In the genomic region with DNA sequence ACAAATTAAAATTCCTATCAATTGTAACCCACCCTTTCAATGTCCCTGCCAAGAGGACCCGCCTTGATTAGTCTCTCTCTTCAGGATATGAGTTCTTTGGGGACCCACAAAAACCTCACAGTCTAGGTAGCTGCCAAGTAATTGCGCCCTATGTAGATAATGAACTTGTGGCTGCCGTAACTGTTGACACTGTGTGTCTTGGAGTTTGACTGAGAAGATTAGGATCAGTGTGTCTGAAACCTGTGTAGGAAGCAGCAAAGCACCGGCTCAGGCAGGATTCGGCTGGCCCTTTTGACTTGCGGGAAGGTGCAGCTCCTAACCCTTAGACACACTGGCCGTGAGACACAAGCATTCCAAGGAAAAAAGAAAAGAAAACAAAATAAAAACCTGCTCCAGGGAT, we compare ENCODE assay signal across 1 cellular context.
TF ChIP-seq lines count a peak whose summit lies in the region.

No MANE protein-coding gene starts in this region.

TF ChIP-seq in K562, 482 proteins besides CTCF, POLR2A, EP300 and RAD21:
- TF ChIP-seq DPF2 (IDR thresholded peaks at IDR 0.05) (no peak), FOXA3 (CRISPR knock-in tag; conservative IDR thresholded peaks at IDR 0.05 in 1 of 2, IDR thresholded peaks at IDR 0.05 in 1 of 2) (0 out of 4 replicates have a peak, but pooled peaks of 1 of the 2 experiments have one; percentile 24), ZNF76 (CRISPR knock-in tag; IDR thresholded peaks at IDR 0.05; ENCODE audit: borderline replicate concordance) (no peak), FOSL1 (tag; conservative IDR thresholded peaks at IDR 0.05) (0 out of 2 replicates have a peak, but pooled peaks have one; percentile 19), SREBF2 (CRISPR knock-in tag; IDR thresholded peaks at IDR 0.05) (no peak), ARID1B (IDR thresholded peaks at IDR 0.05) (0 out of 2 replicates have a peak, but pooled peaks have one; percentile 19), KLF16 (IDR thresholded peaks at IDR 0.05) (peak; percentile 94), SMARCE1 (IDR thresholded peaks at IDR 0.05) (peak; percentile 44; the same call in 1 of the 2 replicates), TCF3 (CRISPR knock-in tag; IDR thresholded peaks at IDR 0.05) (no peak), FOXJ2 (tag; IDR thresholded peaks at IDR 0.05) (0 out of 2 replicates have a peak, but pooled peaks have one; percentile 26), LEF1 (IDR thresholded peaks at IDR 0.05) (peak; percentile 66; the same call in 1 of the 2 replicates), RCOR1 (IDR thresholded peaks at IDR 0.05; ENCODE audit: borderline replicate concordance in 1 of 2, low read depth in 2 of 2, low read length in 2 of 2) (peak in 1 of 2 experiments; percentile 51; a peak in 1 of 4 replicates), CHCHD3 (CRISPR knock-in tag; IDR thresholded peaks at IDR 0.05) (no peak), SOX6 (IDR thresholded peaks at IDR 0.05) (peak; percentile 38; the same call in 1 of the 2 replicates), L3MBTL2 (IDR thresholded peaks at IDR 0.05) (0 out of 2 replicates have a peak, but pooled peaks have one; percentile 21)
- TF ChIP-seq, protein P1, sequence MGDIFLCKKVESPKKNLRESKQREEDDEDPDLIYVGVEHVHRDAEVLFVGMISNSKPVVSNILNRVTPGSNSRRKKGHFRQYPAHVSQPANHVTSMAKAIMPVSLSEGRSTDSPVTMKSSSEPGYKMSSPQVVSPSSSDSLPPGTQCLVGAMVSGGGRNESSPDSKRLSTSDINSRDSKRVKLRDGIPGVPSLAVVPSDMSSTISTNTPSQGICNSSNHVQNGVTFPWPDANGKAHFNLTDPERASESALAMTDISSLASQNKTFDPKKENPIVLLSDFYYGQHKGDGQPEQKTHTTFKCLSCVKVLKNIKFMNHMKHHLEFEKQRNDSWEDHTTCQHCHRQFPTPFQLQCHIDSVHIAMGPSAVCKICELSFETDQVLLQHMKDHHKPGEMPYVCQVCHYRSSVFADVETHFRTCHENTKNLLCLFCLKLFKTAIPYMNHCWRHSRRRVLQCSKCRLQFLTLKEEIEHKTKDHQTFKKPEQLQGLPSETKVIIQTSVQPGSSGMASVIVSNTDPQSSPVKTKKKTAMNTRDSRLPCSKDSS (IDR thresholded peaks at IDR 0.05; ENCODE audit: low read depth, partially characterized antibody) = no peak
- TF ChIP-seq, protein P2, sequence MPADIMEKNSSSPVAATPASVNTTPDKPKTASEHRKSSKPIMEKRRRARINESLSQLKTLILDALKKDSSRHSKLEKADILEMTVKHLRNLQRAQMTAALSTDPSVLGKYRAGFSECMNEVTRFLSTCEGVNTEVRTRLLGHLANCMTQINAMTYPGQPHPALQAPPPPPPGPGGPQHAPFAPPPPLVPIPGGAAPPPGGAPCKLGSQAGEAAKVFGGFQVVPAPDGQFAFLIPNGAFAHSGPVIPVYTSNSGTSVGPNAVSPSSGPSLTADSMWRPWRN (IDR thresholded peaks at IDR 0.05; ENCODE audit: low read depth) = 0 out of 2 replicates have a peak, but pooled peaks have one; percentile 51
